In the genomic region with DNA sequence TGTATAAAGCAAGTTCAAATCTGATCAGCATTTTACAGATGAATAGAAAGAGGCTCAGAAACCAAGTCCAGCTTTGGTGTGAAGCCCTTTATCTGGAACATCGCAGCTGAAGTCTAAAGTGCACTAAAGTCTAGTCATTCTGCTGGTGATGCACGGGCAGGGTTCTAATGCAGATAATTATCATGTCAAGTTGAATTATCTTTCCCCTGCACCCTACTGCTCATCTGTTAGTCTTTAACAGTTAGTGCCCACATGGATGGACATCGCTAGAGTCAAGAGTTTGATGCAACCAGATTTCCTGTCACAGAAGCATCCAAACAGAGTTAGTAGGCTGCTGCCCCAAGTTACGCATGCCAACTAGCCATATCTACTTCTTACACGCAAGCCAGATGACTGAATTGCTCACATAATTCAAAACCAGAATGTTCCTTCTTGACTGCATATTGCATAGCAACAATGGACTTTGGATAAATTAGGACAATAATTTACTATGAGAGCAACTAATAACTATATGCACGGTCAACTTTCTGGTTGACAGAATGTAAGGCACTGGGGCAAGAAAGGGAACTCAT, we compare ENCODE assay signal across 8 cellular contexts. TPM values are rescaled to one million over a fixed set of nuclear protein-coding genes. Genes with fewer than 3 reads are reported as not detected.
DNase-seq lines count a peak whose midpoint lies in the region; ATAC-seq and TF ChIP-seq lines count a peak whose summit lies in the region.

No MANE protein-coding gene starts in this region.

- no peaks in the 10 kb centered on the region for H3K9me3 ChIP-seq in esophagus muscularis mucosa

- no peak overlapping the region for H3K27ac Mint-ChIP-seq in stimulated activated effector memory CD8-positive, alpha-beta T cell treated with anti-CD3 and anti-CD28 coated beads, Interleukin-12 subunit alpha, Interleukin-12 subunit beta, amount 100 ng/mL, for 72 hours

- no peak for TF ChIP-seq POLR2A in esophagus muscularis mucosa (IDR thresholded peaks at IDR 0.05; ENCODE audit: low read depth)

- H3K4me1 Mint-ChIP-seq in activated T-cell treated with anti-CD3 and anti-CD28 coated beads, Interleukin-2, amount 50 U/mL, for 4 hours (ENCODE audit: low read depth): peaks cover 26% of the 10 kb centered on the region
- peaks cover 22% of the 10 kb centered on the region for H3K4me1 Mint-ChIP-seq in stimulated activated effector memory CD8-positive, alpha-beta T cell treated with anti-CD3 and anti-CD28 coated beads, Interleukin-12 subunit alpha, Interleukin-12 subunit beta, amount 100 ng/mL, for 72 hours

- peak overlapping the region; percentile 66 for H3K4me3 Mint-ChIP-seq in activated T-cell treated with anti-CD3 and anti-CD28 coated beads, Interleukin-2, amount 50 U/mL, for 4 hours
- H3K4me3 Mint-ChIP-seq in stimulated activated effector memory CD8-positive, alpha-beta T cell treated with anti-CD3 and anti-CD28 coated beads, Interleukin-12 subunit alpha, Interleukin-12 subunit beta, amount 100 ng/mL, for 72 hours: peak overlapping the region; percentile 100

- no peak for TF ChIP-seq CTCF in esophagus muscularis mucosa (IDR thresholded peaks at IDR 0.05)

- H3K27me3 Mint-ChIP-seq in activated T-cell treated with anti-CD3 and anti-CD28 coated beads, Interleukin-2, amount 50 U/mL, for 4 hours (ENCODE audit: low read depth): peaks cover 10% of the 10 kb centered on the region

- DNase-seq in activated T-cell treated with anti-CD3 and anti-CD28 coated beads, Interleukin-2, amount 50 U/mL, for 4 hours: no peak
- DNase-seq in activated T-cell treated with anti-CD3 and anti-CD28 coated beads, Interleukin-2, amount 50 U/mL, for 1 hour: no peak
- peak; percentile 48 for DNase-seq in SK-N-DZ (ENCODE audit: low spot score)
- no peak for DNase-seq in esophagus muscularis mucosa (ENCODE audit: extremely low spot score)
- DNase-seq in stimulated activated effector memory CD8-positive, alpha-beta T cell treated with anti-CD3 and anti-CD28 coated beads, Interleukin-12 subunit alpha, Interleukin-12 subunit beta, amount 100 ng/mL, for 72 hours (ENCODE audit: low spot score in 2 of 2): no peak
- DNase-seq in inferior parietal cortex (ENCODE audit: extremely low spot score): no peak
- no peak for DNase-seq in Kasumi-1 (lab: John Stamatoyannopoulos, UW)

- no peak for ATAC-seq in activated T-cell treated with anti-CD3 and anti-CD28 coated beads, Interleukin-2, amount 50 U/mL, for 4 hours
- ATAC-seq in stimulated activated effector memory CD8-positive, alpha-beta T cell treated with anti-CD3 and anti-CD28 coated beads, Interleukin-12 subunit alpha, Interleukin-12 subunit beta, amount 100 ng/mL, for 72 hours: no peak
- ATAC-seq in HG03097 (IDR thresholded peaks at IDR 0.05; ENCODE audit: low FRiP score, unreplicated experiment): no peak

- intact Hi-C loops in esophagus muscularis mucosa (cut with DNase I): no loop called here

- peak overlapping the region in 3 of 4 donors; percentile 4 to 23 (median 20) for H3K4me3 ChIP-seq in esophagus muscularis mucosa

- no peak for TF ChIP-seq EP300 in esophagus muscularis mucosa (IDR thresholded peaks at IDR 0.05)

- H3K27ac ChIP-seq in esophagus muscularis mucosa (replicated peaks in 1 of 4): peak overlapping the region in 1 of 4 donors; percentile 31

- H3K36me3 ChIP-seq in esophagus muscularis mucosa: peaks cover 0 to 1% (median 0%) of the 10 kb centered on the region in 4 donors

- H3K36me3 Mint-ChIP-seq in activated T-cell treated with anti-CD3 and anti-CD28 coated beads, Interleukin-2, amount 50 U/mL, for 4 hours (ENCODE audit: insufficient read depth): peaks cover 5% of the 10 kb centered on the region
- peaks cover 36% of the 10 kb centered on the region for H3K36me3 Mint-ChIP-seq in stimulated activated effector memory CD8-positive, alpha-beta T cell treated with anti-CD3 and anti-CD28 coated beads, Interleukin-12 subunit alpha, Interleukin-12 subunit beta, amount 100 ng/mL, for 72 hours

- 76% methylated on average over 6 of the region's 6 CpGs for WGBS in esophagus muscularis mucosa

- peaks cover 0 to 12% (median 0%) of the 10 kb centered on the region in 4 donors for H3K27me3 ChIP-seq in esophagus muscularis mucosa

- peaks cover 26 to 46% (median 37%) of the 10 kb centered on the region in 4 donors for H3K4me1 ChIP-seq in esophagus muscularis mucosa

- H3K9me3 Mint-ChIP-seq in activated T-cell treated with anti-CD3 and anti-CD28 coated beads, Interleukin-2, amount 50 U/mL, for 4 hours: no peaks in the 10 kb centered on the region
- no peaks in the 10 kb centered on the region for H3K9me3 Mint-ChIP-seq in stimulated activated effector memory CD8-positive, alpha-beta T cell treated with anti-CD3 and anti-CD28 coated beads, Interleukin-12 subunit alpha, Interleukin-12 subunit beta, amount 100 ng/mL, for 72 hours

RNA-seq across cellular contexts. Expression of a gene that starts 1.6 kb away (rescaled TPM):
- total RNA-seq in activated T-cell treated with anti-CD3 and anti-CD28 coated beads, Interleukin-2, amount 50 U/mL, for 4 hours: 100 to 1,000 TPM; 212 to 235 (median 212) TPM
- 443 and 454 TPM in 2 replicates for polyA plus RNA-seq in SK-N-DZ (2014; cell fraction: cytosol; rRNA removed)
- 310 and 362 TPM in 2 replicates for polyA plus RNA-seq in SK-N-DZ (2014; cell fraction: nucleus; rRNA removed)
- total RNA-seq in esophagus muscularis mucosa: 10 to 100 TPM; 55.7 to 84.3 (median 62.5) TPM

RNA-seq across cellular contexts. Expression of a gene that starts 17.8 kb away (rescaled TPM):
- 1 to 10 TPM; 1.7 to 2.7 (median 2.5) TPM for total RNA-seq in activated T-cell treated with anti-CD3 and anti-CD28 coated beads, Interleukin-2, amount 50 U/mL, for 4 hours
- 13.7 and 15.8 TPM in 2 replicates for polyA plus RNA-seq in SK-N-DZ (2014; cell fraction: cytosol; rRNA removed)
- 23.1 and 25.5 TPM in 2 replicates for polyA plus RNA-seq in SK-N-DZ (2014; cell fraction: nucleus; rRNA removed)
- 10 to 100 TPM in 1 of 4 donors, 1 to 10 TPM in 3; 5.5 to 11.2 (median 9.0) TPM for total RNA-seq in esophagus muscularis mucosa

RNA-seq across cellular contexts. Expression of a gene that starts 56.8 kb away (rescaled TPM):
- under 1 TPM in 1 of 3 donors, not detected in 2; 0.03 TPM for total RNA-seq in activated T-cell treated with anti-CD3 and anti-CD28 coated beads, Interleukin-2, amount 50 U/mL, for 4 hours
- polyA plus RNA-seq in SK-N-DZ (2014; cell fraction: cytosol; rRNA removed): 7.6 and 9.3 TPM in 2 replicates
- 9.4 and 16.1 TPM in 2 replicates for polyA plus RNA-seq in SK-N-DZ (2014; cell fraction: nucleus; rRNA removed)
- total RNA-seq in esophagus muscularis mucosa: under 1 TPM in 3 of 4 donors, not detected in 1; 0.34 to 0.50 (median 0.45) TPM
